10 cellular contexts compared by ENCODE assay signal in the genomic region with DNA sequence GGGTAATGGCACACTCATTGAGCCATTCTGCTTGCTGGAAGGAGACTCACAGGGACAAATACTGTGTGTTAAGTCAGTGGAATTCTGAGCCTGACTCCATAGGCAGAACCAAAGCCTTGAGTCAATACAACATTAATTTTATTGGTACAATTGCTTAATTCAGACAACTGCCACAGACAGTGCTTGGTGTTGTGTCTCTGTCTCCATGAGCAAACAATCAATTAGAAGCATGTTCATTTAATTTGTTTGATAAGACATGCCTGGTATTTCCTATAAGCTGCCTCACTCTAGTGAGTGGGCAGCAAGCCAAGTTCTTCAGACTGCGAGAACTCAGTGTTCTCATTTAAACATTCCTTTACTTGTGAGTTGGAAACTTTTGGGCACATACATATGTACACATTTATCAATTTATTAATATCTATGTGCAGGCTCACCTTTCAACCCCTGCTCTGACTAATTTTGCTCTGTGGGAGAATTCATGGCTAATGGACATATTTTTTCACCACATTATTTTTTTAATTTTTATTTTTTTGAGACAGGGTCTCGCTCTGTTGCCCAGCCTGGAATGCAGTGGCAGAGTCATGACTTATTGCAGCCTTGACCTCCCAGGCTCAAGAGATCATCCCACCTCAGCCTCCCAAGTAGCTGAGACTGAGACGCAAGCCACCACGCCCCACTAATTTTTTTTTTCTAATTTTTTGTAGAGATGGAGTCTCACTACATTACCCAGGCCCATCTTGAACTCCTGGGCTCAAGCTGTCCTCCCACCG. TPM values are rescaled to one million over a fixed set of nuclear protein-coding genes. Genes with fewer than 3 reads are reported as not detected.
DNase-seq lines count a peak whose midpoint lies in the region; ATAC-seq and TF ChIP-seq lines count a peak whose summit lies in the region.
"Had no signal": no experiment of that assay in that cellular context is flagged by ENCODE, and none has a peak within 500 bp of the region (broad histone marks: within the 10 kb centered on the region; RNA-seq: fewer than 3 reads in every experiment).

No MANE protein-coding gene starts in this region.

- no peak overlapping the region for H3K9ac ChIP-seq in colonic mucosa (ENCODE audit: low read depth in 2 of 2, low read length in 2 of 2)

- ATAC-seq in HG02870 (IDR thresholded peaks at IDR 0.05; ENCODE audit: unreplicated experiment), result no peak
- no peak for ATAC-seq in HG03460 (IDR thresholded peaks at IDR 0.05; ENCODE audit: unreplicated experiment)

- H3K27me3 ChIP-seq in colonic mucosa (no peaks in the 10 kb centered on the region), muscle layer of duodenum (ENCODE audit: low read depth, low read length) (no peaks in the 10 kb centered on the region)

- H3K36me3 ChIP-seq in colonic mucosa, result no peaks in the 10 kb centered on the region
- H3K36me3 ChIP-seq in muscle layer of duodenum (ENCODE audit: control insufficient read depth in 1 of 2, insufficient read depth in 2 of 2, low read length in 2 of 2), result peaks cover 0 to 4% of the 10 kb centered on the region in 2 donors

- no peak overlapping the region for H3K27ac ChIP-seq in colonic mucosa
- peak overlapping the region; percentile 49 for H3K27ac ChIP-seq in muscle layer of duodenum (ENCODE audit: low read length)

- no peaks in the 10 kb centered on the region for H3K4me1 ChIP-seq in colonic mucosa
- peaks cover 3 to 5% of the 10 kb centered on the region in 2 donors for H3K4me1 ChIP-seq in muscle layer of duodenum (ENCODE audit: control insufficient read depth in 1 of 2, insufficient read depth in 2 of 2, low read length in 2 of 2)

- H3K4me3 ChIP-seq in AG10803 (ENCODE audit: low read length) (no peak overlapping the region), colonic mucosa (no peak overlapping the region), muscle layer of duodenum (ENCODE audit: low read depth in 1 of 2, low read length in 2 of 2) (no peak overlapping the region)

- TF ChIP-seq CTCF in AG10803 (conservative IDR thresholded peaks at IDR 0.05; ENCODE audit: low read length) (no peak), colonic mucosa (IDR thresholded peaks at IDR 0.05) (no peak)

- DNase-seq in AG10803 (ENCODE audit: low read depth) (peak; percentile 65), LHCN-M2 (ENCODE audit: low read depth) (peak; percentile 31), colonic mucosa (peak; percentile 40), activated T-cell treated with anti-CD3 and anti-CD28 coated beads for 4 hours (no peak)
- no peak for DNase-seq in activated CD4-positive, alpha-beta T cell treated with anti-CD3 and anti-CD28 coated beads for 48 hours
- DNase-seq: NCI-H2227 treated with DMSO at 0.1 percent for 48 hours; stimulated activated CD4-positive, alpha-beta T cell treated with anti-CD3 and anti-CD28 coated beads, Interleukin-2, amount 100 ng/mL, for 24 hours had no signal

- intact Hi-C loops in colonic mucosa (cut with DNase I), result no loop called here

- no peaks in the 10 kb centered on the region for H3K9me3 ChIP-seq in colonic mucosa
- H3K9me3 ChIP-seq in muscle layer of duodenum (ENCODE audit: control insufficient read depth in 1 of 2, low read length in 2 of 2), result no peaks in the 10 kb centered on the region

RNA-seq across cellular contexts. Expression of a gene that starts 4.5 kb away (rescaled TPM):
- total RNA-seq in LHCN-M2 (2014; rRNA removed) (116 and 125 TPM in 2 replicates), colonic mucosa (100 to 1,000 TPM in 1 of 2 donors, 10 to 100 TPM in 1; 76.8 to 115 TPM)
- polyA plus RNA-seq in LHCN-M2 (2012), result 45.2 TPM

RNA-seq across cellular contexts. Expression of a gene that starts 25.0 kb away (rescaled TPM):
- total RNA-seq in LHCN-M2 (2014; rRNA removed) (71.4 and 88.2 TPM in 2 replicates), colonic mucosa (100 to 1,000 TPM; 152 to 170 TPM)
- polyA plus RNA-seq in LHCN-M2 (2012), result 27.5 TPM

Comparison
In these comparisons a context has a peak if more than half of its experiments do, and no peak if none do; other contexts are left out.
1. DNase-seq: peak in AG10803 (single experiment), LHCN-M2 (single experiment) and colonic mucosa (single experiment); none in activated T-cell treated with anti-CD3 and anti-CD28 coated beads for 4 hours (single experiment) and activated CD4-positive, alpha-beta T cell treated with anti-CD3 and anti-CD28 coated beads for 48 hours (single experiment).